ENCODE assay signal across 1 cellular context in the genomic region with DNA sequence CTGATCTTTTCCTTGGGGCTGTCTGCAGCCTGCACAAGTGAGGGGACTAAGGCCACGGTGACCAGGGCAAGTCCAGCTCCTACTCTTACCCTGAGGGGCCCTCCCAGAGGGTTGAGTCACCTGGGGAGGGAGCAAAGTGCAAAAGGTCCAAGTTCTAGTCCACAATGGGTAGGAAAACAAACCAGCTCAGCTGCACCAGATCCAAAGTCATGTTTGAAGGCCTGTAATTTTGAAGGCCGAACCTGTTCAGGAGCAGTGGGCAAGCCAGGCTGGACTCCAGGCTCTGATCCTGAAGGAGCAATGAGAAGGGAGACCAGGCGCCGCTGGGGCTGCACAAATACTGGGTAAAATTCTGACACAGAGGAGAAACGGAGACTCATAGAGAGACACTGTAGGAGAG.
TF ChIP-seq lines count a peak whose summit lies in the region.

No MANE protein-coding gene starts in this region.

TF ChIP-seq in HepG2, 621 proteins besides CTCF, POLR2A, EP300 and RAD21 (continued from another document and continues in another):
- TF ChIP-seq, protein P1, sequence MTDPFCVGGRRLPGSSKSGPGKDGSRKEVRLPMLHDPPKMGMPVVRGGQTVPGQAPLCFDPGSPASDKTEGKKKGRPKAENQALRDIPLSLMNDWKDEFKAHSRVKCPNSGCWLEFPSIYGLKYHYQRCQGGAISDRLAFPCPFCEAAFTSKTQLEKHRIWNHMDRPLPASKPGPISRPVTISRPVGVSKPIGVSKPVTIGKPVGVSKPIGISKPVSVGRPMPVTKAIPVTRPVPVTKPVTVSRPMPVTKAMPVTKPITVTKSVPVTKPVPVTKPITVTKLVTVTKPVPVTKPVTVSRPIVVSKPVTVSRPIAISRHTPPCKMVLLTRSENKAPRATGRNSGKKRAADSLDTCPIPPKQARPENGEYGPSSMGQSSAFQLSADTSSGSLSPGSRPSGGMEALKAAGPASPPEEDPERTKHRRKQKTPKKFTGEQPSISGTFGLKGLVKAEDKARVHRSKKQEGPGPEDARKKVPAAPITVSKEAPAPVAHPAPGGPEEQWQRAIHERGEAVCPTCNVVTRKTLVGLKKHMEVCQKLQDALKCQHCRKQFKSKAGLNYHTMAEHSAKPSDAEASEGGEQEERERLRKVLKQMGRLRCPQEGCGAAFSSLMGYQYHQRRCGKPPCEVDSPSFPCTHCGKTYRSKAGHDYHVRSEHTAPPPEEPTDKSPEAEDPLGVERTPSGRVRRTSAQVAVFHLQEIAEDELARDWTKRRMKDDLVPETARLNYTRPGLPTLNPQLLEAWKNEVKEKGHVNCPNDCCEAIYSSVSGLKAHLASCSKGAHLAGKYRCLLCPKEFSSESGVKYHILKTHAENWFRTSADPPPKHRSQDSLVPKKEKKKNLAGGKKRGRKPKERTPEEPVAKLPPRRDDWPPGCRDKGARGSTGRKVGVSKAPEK (CRISPR knock-in tag; IDR thresholded peaks at IDR 0.05; ENCODE audit: borderline replicate concordance), result peak; percentile 85; the same call in 1 of the 2 replicates
- TF ChIP-seq ZNF713 (CRISPR knock-in tag; IDR thresholded peaks at IDR 0.05) (no peak; the same call in 1 of the 2 replicates), ZMYM3 (CRISPR knock-in tag; IDR thresholded peaks at IDR 0.05) (peak; percentile 95), ZNF772 (CRISPR knock-in tag; IDR thresholded peaks at IDR 0.05) (peak; percentile 78), DR1 (CRISPR knock-in tag; IDR thresholded peaks at IDR 0.05) (peak; percentile 57; the same call in 1 of the 2 replicates), CAMTA2 (CRISPR knock-in tag; IDR thresholded peaks at IDR 0.05; ENCODE audit: borderline replicate concordance) (no peak), ZFP62 (CRISPR knock-in tag; IDR thresholded peaks at IDR 0.05) (no peak), KLF13 (CRISPR knock-in tag; IDR thresholded peaks at IDR 0.05) (no peak), ZBTB7A (CRISPR knock-in tag; IDR thresholded peaks at IDR 0.05) (no peak), ZNF598 (CRISPR knock-in tag; IDR thresholded peaks at IDR 0.05; ENCODE audit: borderline replicate concordance) (no peak), MEIS2 (CRISPR knock-in tag; IDR thresholded peaks at IDR 0.05) (no peak), ATF7-NPFF (CRISPR knock-in tag; IDR thresholded peaks at IDR 0.05; ENCODE audit: low read depth) (no peak), ZNF572 (CRISPR knock-in tag; IDR thresholded peaks at IDR 0.05) (no peak), ZNF558 (CRISPR knock-in tag; IDR thresholded peaks at IDR 0.05; ENCODE audit: borderline replicate concordance) (no peak), IKZF4 (CRISPR knock-in tag; IDR thresholded peaks at IDR 0.05; ENCODE audit: borderline replicate concordance, low read depth, not compliant biosample characterization) (no peak), KDM3A (CRISPR knock-in tag; IDR thresholded peaks at IDR 0.05; ENCODE audit: low read depth) (0 out of 2 replicates have a peak, but pooled peaks have one; percentile 76), KDM1A (CRISPR knock-in tag; IDR thresholded peaks at IDR 0.05) (peak; percentile 96), ZNF746 (CRISPR knock-in tag; IDR thresholded peaks at IDR 0.05) (peak; percentile 94), CENPX (CRISPR knock-in tag; IDR thresholded peaks at IDR 0.05) (no peak), STAT5B (CRISPR knock-in tag; IDR thresholded peaks at IDR 0.05) (no peak), ZBTB20 (CRISPR knock-in tag; IDR thresholded peaks at IDR 0.05; ENCODE audit: borderline replicate concordance, low read depth) (peak; percentile 64; the same call in 1 of the 2 replicates), SCMH1 (CRISPR knock-in tag; IDR thresholded peaks at IDR 0.05; ENCODE audit: borderline replicate concordance) (no peak), ZNF530 (CRISPR knock-in tag; IDR thresholded peaks at IDR 0.05; ENCODE audit: low read depth) (no peak), U2AF2 (IDR thresholded peaks at IDR 0.05; ENCODE audit: low read depth, low read length) (no peak), HOXA9 (CRISPR knock-in tag; IDR thresholded peaks at IDR 0.05; ENCODE audit: borderline replicate concordance) (no peak), TP53 (CRISPR knock-in tag; conservative IDR thresholded peaks at IDR 0.05) (no peak), ZNF496 (CRISPR knock-in tag; IDR thresholded peaks at IDR 0.05; ENCODE audit: insufficient replicate concordance) (no peak), KLF6 (CRISPR knock-in tag; IDR thresholded peaks at IDR 0.05) (no peak), NR3C1 (CRISPR knock-in tag; IDR thresholded peaks at IDR 0.05) (no peak), WIZ (CRISPR knock-in tag; IDR thresholded peaks at IDR 0.05) (no peak; the same call in 1 of the 2 replicates)
- TF ChIP-seq, protein P2, sequence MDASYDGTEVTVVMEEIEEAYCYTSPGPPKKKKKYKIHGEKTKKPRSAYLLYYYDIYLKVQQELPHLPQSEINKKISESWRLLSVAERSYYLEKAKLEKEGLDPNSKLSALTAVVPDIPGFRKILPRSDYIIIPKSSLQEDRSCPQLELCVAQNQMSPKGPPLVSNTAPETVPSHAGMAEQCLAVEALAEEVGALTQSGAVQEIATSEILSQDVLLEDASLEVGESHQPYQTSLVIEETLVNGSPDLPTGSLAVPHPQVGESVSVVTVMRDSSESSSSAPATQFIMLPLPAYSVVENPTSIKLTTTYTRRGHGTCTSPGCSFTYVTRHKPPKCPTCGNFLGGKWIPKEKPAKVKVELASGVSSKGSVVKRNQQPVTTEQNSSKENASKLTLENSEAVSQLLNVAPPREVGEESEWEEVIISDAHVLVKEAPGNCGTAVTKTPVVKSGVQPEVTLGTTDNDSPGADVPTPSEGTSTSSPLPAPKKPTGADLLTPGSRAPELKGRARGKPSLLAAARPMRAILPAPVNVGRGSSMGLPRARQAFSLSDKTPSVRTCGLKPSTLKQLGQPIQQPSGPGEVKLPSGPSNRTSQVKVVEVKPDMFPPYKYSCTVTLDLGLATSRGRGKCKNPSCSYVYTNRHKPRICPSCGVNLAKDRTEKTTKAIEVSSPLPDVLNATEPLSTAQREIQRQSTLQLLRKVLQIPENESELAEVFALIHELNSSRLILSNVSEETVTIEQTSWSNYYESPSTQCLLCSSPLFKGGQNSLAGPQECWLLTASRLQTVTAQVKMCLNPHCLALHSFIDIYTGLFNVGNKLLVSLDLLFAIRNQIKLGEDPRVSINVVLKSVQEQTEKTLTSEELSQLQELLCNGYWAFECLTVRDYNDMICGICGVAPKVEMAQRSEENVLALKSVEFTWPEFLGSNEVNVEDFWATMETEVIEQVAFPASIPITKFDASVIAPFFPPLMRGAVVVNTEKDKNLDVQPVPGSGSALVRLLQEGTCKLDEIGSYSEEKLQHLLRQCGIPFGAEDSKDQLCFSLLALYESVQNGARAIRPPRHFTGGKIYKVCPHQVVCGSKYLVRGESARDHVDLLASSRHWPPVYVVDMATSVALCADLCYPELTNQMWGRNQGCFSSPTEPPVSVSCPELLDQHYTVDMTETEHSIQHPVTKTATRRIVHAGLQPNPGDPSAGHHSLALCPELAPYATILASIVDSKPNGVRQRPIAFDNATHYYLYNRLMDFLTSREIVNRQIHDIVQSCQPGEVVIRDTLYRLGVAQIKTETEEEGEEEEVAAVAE (CRISPR knock-in tag; IDR thresholded peaks at IDR 0.05; ENCODE audit: borderline replicate concordance), result peak; percentile 66; the same call in 1 of the 2 replicates
- TF ChIP-seq, protein P3, sequence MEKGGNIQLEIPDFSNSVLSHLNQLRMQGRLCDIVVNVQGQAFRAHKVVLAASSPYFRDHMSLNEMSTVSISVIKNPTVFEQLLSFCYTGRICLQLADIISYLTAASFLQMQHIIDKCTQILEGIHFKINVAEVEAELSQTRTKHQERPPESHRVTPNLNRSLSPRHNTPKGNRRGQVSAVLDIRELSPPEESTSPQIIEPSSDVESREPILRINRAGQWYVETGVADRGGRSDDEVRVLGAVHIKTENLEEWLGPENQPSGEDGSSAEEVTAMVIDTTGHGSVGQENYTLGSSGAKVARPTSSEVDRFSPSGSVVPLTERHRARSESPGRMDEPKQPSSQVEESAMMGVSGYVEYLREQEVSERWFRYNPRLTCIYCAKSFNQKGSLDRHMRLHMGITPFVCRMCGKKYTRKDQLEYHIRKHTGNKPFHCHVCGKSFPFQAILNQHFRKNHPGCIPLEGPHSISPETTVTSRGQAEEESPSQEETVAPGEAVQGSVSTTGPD (CRISPR knock-in tag; IDR thresholded peaks at IDR 0.05), result peak; percentile 68; the same call in 1 of the 2 replicates
- TF ChIP-seq, protein P4, sequence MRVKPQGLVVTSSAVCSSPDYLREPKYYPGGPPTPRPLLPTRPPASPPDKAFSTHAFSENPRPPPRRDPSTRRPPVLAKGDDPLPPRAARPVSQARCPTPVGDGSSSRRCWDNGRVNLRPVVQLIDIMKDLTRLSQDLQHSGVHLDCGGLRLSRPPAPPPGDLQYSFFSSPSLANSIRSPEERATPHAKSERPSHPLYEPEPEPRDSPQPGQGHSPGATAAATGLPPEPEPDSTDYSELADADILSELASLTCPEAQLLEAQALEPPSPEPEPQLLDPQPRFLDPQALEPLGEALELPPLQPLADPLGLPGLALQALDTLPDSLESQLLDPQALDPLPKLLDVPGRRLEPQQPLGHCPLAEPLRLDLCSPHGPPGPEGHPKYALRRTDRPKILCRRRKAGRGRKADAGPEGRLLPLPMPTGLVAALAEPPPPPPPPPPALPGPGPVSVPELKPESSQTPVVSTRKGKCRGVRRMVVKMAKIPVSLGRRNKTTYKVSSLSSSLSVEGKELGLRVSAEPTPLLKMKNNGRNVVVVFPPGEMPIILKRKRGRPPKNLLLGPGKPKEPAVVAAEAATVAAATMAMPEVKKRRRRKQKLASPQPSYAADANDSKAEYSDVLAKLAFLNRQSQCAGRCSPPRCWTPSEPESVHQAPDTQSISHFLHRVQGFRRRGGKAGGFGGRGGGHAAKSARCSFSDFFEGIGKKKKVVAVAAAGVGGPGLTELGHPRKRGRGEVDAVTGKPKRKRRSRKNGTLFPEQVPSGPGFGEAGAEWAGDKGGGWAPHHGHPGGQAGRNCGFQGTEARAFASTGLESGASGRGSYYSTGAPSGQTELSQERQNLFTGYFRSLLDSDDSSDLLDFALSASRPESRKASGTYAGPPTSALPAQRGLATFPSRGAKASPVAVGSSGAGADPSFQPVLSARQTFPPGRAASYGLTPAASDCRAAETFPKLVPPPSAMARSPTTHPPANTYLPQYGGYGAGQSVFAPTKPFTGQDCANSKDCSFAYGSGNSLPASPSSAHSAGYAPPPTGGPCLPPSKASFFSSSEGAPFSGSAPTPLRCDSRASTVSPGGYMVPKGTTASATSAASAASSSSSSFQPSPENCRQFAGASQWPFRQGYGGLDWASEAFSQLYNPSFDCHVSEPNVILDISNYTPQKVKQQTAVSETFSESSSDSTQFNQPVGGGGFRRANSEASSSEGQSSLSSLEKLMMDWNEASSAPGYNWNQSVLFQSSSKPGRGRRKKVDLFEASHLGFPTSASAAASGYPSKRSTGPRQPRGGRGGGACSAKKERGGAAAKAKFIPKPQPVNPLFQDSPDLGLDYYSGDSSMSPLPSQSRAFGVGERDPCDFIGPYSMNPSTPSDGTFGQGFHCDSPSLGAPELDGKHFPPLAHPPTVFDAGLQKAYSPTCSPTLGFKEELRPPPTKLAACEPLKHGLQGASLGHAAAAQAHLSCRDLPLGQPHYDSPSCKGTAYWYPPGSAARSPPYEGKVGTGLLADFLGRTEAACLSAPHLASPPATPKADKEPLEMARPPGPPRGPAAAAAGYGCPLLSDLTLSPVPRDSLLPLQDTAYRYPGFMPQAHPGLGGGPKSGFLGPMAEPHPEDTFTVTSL (CRISPR knock-in tag; IDR thresholded peaks at IDR 0.05; ENCODE audit: borderline replicate concordance), result peak; percentile 89; the same call in 1 of the 2 replicates
- TF ChIP-seq, protein P5, sequence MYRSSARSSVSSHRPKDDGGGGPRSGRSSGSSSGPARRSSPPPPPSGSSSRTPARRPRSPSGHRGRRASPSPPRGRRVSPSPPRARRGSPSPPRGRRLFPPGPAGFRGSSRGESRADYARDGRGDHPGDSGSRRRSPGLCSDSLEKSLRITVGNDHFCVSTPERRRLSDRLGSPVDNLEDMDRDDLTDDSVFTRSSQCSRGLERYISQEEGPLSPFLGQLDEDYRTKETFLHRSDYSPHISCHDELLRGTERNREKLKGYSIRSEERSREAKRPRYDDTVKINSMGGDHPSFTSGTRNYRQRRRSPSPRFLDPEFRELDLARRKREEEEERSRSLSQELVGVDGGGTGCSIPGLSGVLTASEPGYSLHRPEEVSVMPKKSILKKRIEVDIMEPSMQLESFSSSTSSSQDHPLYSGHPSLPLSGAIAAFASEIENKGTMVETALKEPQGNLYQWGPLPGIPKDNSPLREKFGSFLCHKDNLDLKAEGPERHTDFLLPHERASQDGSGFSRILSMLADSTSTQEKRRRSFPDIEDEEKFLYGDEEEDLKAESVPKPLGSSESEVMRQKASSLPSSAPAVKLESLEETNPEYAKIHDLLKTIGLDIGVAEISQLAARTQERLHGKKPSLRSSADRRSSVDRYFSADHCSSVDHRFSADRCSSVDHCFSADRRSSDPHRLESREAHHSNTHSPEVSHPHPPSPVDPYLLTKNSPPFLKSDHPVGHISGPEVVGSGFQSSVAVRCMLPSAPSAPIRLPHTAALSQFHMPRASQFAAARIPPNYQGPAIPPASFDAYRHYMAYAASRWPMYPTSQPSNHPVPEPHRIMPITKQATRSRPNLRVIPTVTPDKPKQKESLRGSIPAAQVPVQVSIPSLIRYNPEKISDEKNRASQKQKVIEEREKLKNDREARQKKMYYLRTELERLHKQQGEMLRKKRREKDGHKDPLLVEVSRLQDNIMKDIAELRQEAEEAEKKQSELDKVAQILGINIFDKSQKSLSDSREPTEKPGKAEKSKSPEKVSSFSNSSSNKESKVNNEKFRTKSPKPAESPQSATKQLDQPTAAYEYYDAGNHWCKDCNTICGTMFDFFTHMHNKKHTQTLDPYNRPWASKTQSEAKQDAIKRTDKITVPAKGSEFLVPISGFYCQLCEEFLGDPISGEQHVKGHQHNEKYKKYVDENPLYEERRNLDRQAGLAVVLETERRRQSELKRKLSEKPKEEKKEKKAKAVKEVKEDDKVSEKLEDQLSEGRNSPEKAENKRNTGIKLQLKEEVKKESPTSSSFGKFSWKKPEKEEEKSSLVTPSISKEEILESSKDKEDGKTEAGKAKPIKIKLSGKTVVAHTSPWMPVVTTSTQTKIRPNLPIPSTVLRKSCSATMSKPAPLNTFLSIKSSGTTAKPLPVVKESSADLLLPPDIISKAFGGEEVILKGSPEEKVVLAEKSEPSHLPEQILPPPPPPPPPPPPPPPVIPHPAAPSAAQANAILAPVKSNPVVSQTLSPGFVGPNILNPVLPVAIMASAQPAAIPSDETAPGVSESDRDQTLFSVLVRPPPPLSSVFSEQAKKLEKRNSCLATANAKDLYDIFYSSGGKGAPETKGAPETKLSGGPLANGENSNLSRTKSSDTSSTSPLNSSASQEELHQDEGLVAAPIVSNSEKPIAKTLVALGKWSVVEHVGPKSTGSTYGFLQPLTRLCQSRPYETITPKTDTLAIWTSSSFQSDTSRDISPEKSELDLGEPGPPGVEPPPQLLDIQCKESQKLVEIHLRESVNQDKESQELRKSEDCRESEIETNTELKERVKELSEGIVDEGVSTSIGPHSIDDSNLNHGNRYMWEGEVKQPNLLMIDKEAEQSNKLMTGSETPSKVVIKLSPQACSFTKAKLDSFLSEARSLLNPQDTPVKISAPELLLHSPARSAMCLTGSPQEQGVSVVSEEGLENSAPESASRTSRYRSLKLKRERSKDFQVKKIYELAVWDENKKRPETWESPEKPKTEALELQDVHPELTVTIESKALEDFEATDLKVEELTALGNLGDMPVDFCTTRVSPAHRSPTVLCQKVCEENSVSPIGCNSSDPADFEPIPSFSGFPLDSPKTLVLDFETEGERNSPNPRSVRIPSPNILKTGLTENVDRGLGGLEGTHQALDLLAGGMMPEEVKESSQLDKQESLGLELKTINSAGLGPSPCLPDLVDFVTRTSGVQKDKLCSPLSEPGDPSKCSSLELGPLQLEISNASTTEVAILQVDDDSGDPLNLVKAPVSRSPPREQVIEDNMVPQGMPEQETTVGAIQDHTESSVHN (CRISPR knock-in tag; IDR thresholded peaks at IDR 0.05), result peak; percentile 28; the same call in 1 of the 2 replicates
